ENCODE assay signal across 18 cellular contexts in genomic region chr7:74672343-74672915, GRCh38. TPM values are rescaled to one million over a fixed set of nuclear protein-coding genes. Genes with fewer than 3 reads are reported as not detected.
A peak's percentile ranks its signal among the peaks of the same experiment; 100 is the strongest.
DNase-seq lines count a peak whose midpoint lies in the region; ATAC-seq and TF ChIP-seq lines count a peak whose summit lies in the region.
"Had no signal": no experiment of that assay in that cellular context is flagged by ENCODE, and none has a peak within 500 bp of the region (broad histone marks: within the 10 kb centered on the region; RNA-seq: fewer than 3 reads in every experiment).

No MANE protein-coding gene starts in this region.

- no peaks in the 10 kb centered on the region for H3K27me3 Mint-ChIP-seq in nephron progenitor cell (ENCODE audit: low read depth, poor library complexity)
- H3K27me3 Mint-ChIP-seq: stimulated activated naive CD8-positive, alpha-beta T cell treated with anti-CD3 and anti-CD28 coated beads, Interleukin-15, Interleukin-2, amounts not matched to agents 100 ng/mL and 50 ng/mL, for 24 hours had no signal

- no peaks in the 10 kb centered on the region for H3K9me3 Mint-ChIP-seq in nephron progenitor cell
- H3K9me3 Mint-ChIP-seq: stimulated activated naive CD8-positive, alpha-beta T cell treated with anti-CD3 and anti-CD28 coated beads, Interleukin-15, Interleukin-2, amounts not matched to agents 100 ng/mL and 50 ng/mL, for 24 hours had no signal

- CTCF ChIA-PET in Panc1 (lab: Charles Lee), result interaction anchor here (0.6 kb wide), 2 partner anchors 37 to 260 kb away, joined by 4 to 7 read pairs; no protein-coding TSS in a partner anchor

- H3K36me3 Mint-ChIP-seq in nephron progenitor cell (ENCODE audit: low read depth), result peaks cover 67% of the 10 kb centered on the region

- DNase-seq in Panc1 (ENCODE audit: low read depth, low spot score), result no peak
- no peak for DNase-seq in epithelial cell of prostate (ENCODE audit: low read depth, low spot score)
- no peak for DNase-seq in nephron progenitor cell
- DNase-seq in mucosa of gallbladder (ENCODE audit: low spot score), result no peak
- DNase-seq in activated CD4-positive, alpha-beta T cell treated with anti-CD3 and anti-CD28 coated beads, Interleukin-2, amount 50 U/mL, for 48 hours, result no peak
- no peak for DNase-seq in activated gamma-delta T cell (lab: John Stamatoyannopoulos, UW)
- no peak for DNase-seq in NCI-H1048 (lab: John Stamatoyannopoulos, UW)
- DNase-seq: activated naive CD4-positive, alpha-beta T cell; COR-L47; hypothalamus; KG1; kidney glomerular epithelial cell; NCI-H1417 treated with DMSO at 0.1 percent for 48 hours; NCI-H774; WERI-Rb-1 had no signal

- in situ Hi-C loops in Panc1 (cut with HindIII; ENCODE audit: low pct_unique_long_range_greater_than_20kb, low sequenced_read_pairs), result no loop called here

- peaks cover 6% of the 10 kb centered on the region for H3K4me1 Mint-ChIP-seq in nephron progenitor cell

- POLR2A ChIA-PET in Panc1 (lab: Charles Lee), result interaction anchor here (0.6 kb wide), 1 partner anchor 19 kb away, joined by 6 read pairs; no protein-coding TSS in a partner anchor

- H3K27ac Mint-ChIP-seq in nephron progenitor cell, result peak overlapping the region; percentile 36

- H3K27ac ChIP-seq in 22Rv1, result peak overlapping the region; percentile 17
- peak overlapping the region; percentile 66 for H3K27ac ChIP-seq in Panc1 (ENCODE audit: low read length)
- peak overlapping the region; percentile 50 for H3K27ac ChIP-seq in epithelial cell of prostate
- H3K27ac ChIP-seq: WERI-Rb-1 had no signal

- TF ChIP-seq CTCF in 22Rv1 (IDR thresholded peaks at IDR 0.05), result no peak
- TF ChIP-seq CTCF in Panc1 (IDR thresholded peaks at IDR 0.05), result no peak
- TF ChIP-seq CTCF in nephron progenitor cell (IDR thresholded peaks at IDR 0.05), result no peak

- H3K9me3 ChIP-seq in Panc1 (ENCODE audit: control insufficient read depth, insufficient read depth, low read depth, low read length), result no peaks in the 10 kb centered on the region
- H3K9me3 ChIP-seq: prostate gland had no signal

- ATAC-seq in Panc1, result peak; percentile 74; the same call in 1 of the 2 replicates

- H3K4me3 ChIP-seq in Panc1 (ENCODE audit: low read depth in 2 of 2, low read length in 2 of 2), result no peak overlapping the region
- H3K4me3 ChIP-seq: prostate gland had no signal

- intact Hi-C loops in Panc1 (cut with micrococcal nuclease; ENCODE audit: unreplicated experiment), result no loop called here

- no peaks in the 10 kb centered on the region; the same call in 1 of the 2 replicates for H3K36me3 ChIP-seq in Panc1 (ENCODE audit: control insufficient read depth, insufficient read depth, low read length)
- H3K36me3 ChIP-seq: prostate gland had no signal

- H3K4me3 Mint-ChIP-seq in nephron progenitor cell, result no peak overlapping the region
- H3K4me3 Mint-ChIP-seq: stimulated activated naive CD8-positive, alpha-beta T cell treated with anti-CD3 and anti-CD28 coated beads, Interleukin-15, Interleukin-2, amounts not matched to agents 100 ng/mL and 50 ng/mL, for 24 hours had no signal

- BruUV-seq in Panc1 (replicated peaks; lab: Mats Ljungman, UMichigan), result no TSS peak

- H3K27me3 ChIP-seq in Panc1 (ENCODE audit: control insufficient read depth, insufficient read depth, low read length), result no peaks in the 10 kb centered on the region

- peaks cover 44% of the 10 kb centered on the region for H3K4me1 ChIP-seq in Panc1 (ENCODE audit: control insufficient read depth, insufficient read depth, low read length)
- H3K4me1 ChIP-seq: prostate gland had no signal

RNA-seq across cellular contexts. Expression of gene GTF2I, which starts 14.9 kb away (rescaled TPM):
- total RNA-seq in Panc1 (2021; ENCODE audit: unreplicated experiment), result 305 TPM
- 194 TPM for polyA plus RNA-seq in Panc1 (2012; ENCODE audit: insufficient read length)
- total RNA-seq in mucosa of gallbladder, result 345 TPM
